Comparison of ENCODE assay signal across 8 cellular contexts in the genomic region with DNA sequence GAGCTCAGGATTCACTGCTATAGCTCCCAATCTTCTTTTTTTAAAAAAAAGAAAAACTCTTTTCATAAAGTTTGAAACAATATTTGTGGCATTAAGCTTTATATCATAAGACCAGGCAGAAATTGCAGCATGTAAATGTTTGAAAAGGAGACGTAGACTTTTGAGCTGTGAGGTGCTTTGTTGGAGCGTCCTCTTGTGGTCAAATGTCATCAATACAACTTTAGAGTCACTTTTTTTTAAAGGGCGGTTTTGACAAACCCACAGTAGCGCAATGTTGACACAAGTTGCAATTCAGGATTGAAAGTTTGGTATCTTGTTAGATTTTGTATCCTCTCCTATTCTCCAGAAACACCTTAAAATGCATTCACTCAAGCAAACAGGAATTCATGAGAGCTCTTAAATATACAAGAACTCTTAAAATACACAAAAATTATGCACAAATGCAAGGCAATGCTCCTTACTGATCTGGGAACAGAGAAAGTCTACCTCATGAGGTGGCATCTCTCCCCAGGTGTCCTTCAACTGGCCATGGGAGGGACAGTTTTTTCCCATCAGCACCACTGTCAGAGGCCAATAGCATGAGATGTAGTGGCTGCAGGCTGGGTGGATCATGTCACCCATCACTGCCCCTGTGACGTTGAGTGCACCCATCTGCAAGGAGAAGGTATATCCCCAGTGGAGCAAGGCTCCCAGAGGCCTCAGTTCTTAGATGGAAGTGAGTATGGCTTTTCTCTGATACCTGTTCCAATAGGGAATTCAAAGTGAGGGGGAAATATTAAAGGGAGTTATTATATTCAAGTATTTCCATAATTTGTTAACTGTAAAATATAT.
DNase-seq lines count a peak whose midpoint lies in the region; ATAC-seq and TF ChIP-seq lines count a peak whose summit lies in the region.

No MANE protein-coding gene starts in this region.

- H3K27ac ChIP-seq in HCT116 (ENCODE audit: low read depth, low read length) (no peak overlapping the region), body of pancreas (no peak overlapping the region)

- intact Hi-C loops in Calu3 (cut with micrococcal nuclease; ENCODE audit: unreplicated experiment) = loop anchor here (1.0 to 10.0 kb wide), 10 partner anchors 112 to 636 kb away; no protein-coding TSS in a partner anchor
- intact Hi-C loops in HCT116 (cut with micrococcal nuclease) = loop anchor here (1.0 to 5.0 kb wide), 6 partner anchors 190 to 795 kb away; no protein-coding TSS in a partner anchor
- intact Hi-C loops in body of pancreas (cut with DNase I) = loop anchor here (10.0 kb wide), 1 partner anchor 592 kb away; no protein-coding TSS in a partner anchor
- intact Hi-C loops in left colon (cut with DNase I, micrococcal nuclease) = no loop called here

- no peaks in the 10 kb centered on the region for H3K9me3 Mint-ChIP-seq in Calu3 (ENCODE audit: low read depth, unreplicated experiment)
- H3K9me3 Mint-ChIP-seq in type B pancreatic cell = no peaks in the 10 kb centered on the region

- H3K4me1 Mint-ChIP-seq in Calu3 (ENCODE audit: low read depth, unreplicated experiment) = no peaks in the 10 kb centered on the region
- no peaks in the 10 kb centered on the region for H3K4me1 Mint-ChIP-seq in type B pancreatic cell (ENCODE audit: unreplicated experiment)

- no peak overlapping the region for H3K4me3 Mint-ChIP-seq in Calu3 (ENCODE audit: low read depth, unreplicated experiment)
- no peak overlapping the region for H3K4me3 Mint-ChIP-seq in type B pancreatic cell

- ATAC-seq in HCT116 (peak; percentile 74), body of pancreas (no peak), left colon (peak; percentile 56), GM21423 (IDR thresholded peaks at IDR 0.05; ENCODE audit: unreplicated experiment) (no peak), GM18858 (IDR thresholded peaks at IDR 0.05; ENCODE audit: unreplicated experiment) (no peak)

- CTCF ChIA-PET in Calu3 (lab: Charles Lee) (interaction anchor here (0.6 to 2.9 kb wide), 15 partner anchors 10 to 636 kb away, joined by 3 to 20 read pairs (median 3); no protein-coding TSS in a partner anchor), HCT116 (lab: Charles Lee) (interaction anchor here (0.7 to 4.7 kb wide), 28 partner anchors 10 to 637 kb away, joined by 3 to 76 read pairs (median 4); partner anchors contain the start of gene BNIP2)

- peak; percentile 87 for TF ChIP-seq CTCF in Calu3 (IDR thresholded peaks at IDR 0.05; ENCODE audit: unreplicated experiment)
- TF ChIP-seq CTCF in HCT116 (IDR thresholded peaks at IDR 0.05 in 2 of 3, conservative IDR thresholded peaks at IDR 0.05 in 1 of 3; ENCODE audit: borderline replicate concordance in 1 of 3, insufficient read depth in 1 of 3, low read depth in 2 of 3, low read length in 2 of 3) = peak; percentile 77 to 96 (median 83)
- peak; percentile 52 to 80 (median 71) for TF ChIP-seq CTCF in body of pancreas (IDR thresholded peaks at IDR 0.05)
- peak; percentile 94 for TF ChIP-seq CTCF in type B pancreatic cell (conservative IDR thresholded peaks at IDR 0.05)

- H3K27ac Mint-ChIP-seq in Calu3 (ENCODE audit: unreplicated experiment) = no peak overlapping the region
- no peak overlapping the region for H3K27ac Mint-ChIP-seq in type B pancreatic cell

- H3K4me3 ChIP-seq in HCT116 (replicated peaks in 1 of 2; ENCODE audit: low read depth in 1 of 2, low read length in 2 of 2) (no peak overlapping the region), body of pancreas (no peak overlapping the region)

- H4K20me1 ChIP-seq in HCT116 (ENCODE audit: insufficient read depth) = peaks cover 5% of the 10 kb centered on the region; the same call in 1 of the 2 replicates

- RAD21 ChIA-PET in HCT116 (lab: Charles Lee; ENCODE audit: low non-redundant PET in 1 of 2, low total read pairs in 2 of 2, uncharacterized antibody in 2 of 2, unreplicated experiment in 2 of 2) = interaction anchor here (0.5 to 2.1 kb wide), 8 partner anchors 162 to 636 kb away, joined by 3 to 6 read pairs (median 4); no protein-coding TSS in a partner anchor

- peaks cover 64% of the 10 kb centered on the region for H3K27me3 Mint-ChIP-seq in Calu3 (ENCODE audit: unreplicated experiment)
- peaks cover 63% of the 10 kb centered on the region for H3K27me3 Mint-ChIP-seq in type B pancreatic cell

- no peaks in the 10 kb centered on the region for H3K36me3 ChIP-seq in HCT116 (ENCODE audit: control insufficient read depth in 1 of 2, insufficient read depth in 2 of 2, low read length in 2 of 2)
- no peaks in the 10 kb centered on the region for H3K36me3 ChIP-seq in body of pancreas (replicated peaks in 1 of 2; ENCODE audit: insufficient read depth in 1 of 2, low read depth in 2 of 2)

- H3K27me3 ChIP-seq in HCT116 (ENCODE audit: insufficient read depth, low read length) (peaks cover 42% of the 10 kb centered on the region), body of pancreas (peaks cover 0 to 10% of the 10 kb centered on the region in 2 donors)

- H3K4me1 ChIP-seq in HCT116 (ENCODE audit: control insufficient read depth in 1 of 2, insufficient read depth in 2 of 2, low read length in 2 of 2) = no peaks in the 10 kb centered on the region
- H3K4me1 ChIP-seq in body of pancreas = no peaks in the 10 kb centered on the region

- H3K9ac ChIP-seq in HCT116 (ENCODE audit: low read length) = no peak overlapping the region

- TF ChIP-seq RAD21 in HCT116 (IDR thresholded peaks at IDR 0.05; ENCODE audit: low read depth) = peak; percentile 91

- POLR2A ChIA-PET in HCT116 (lab: Charles Lee) = no interaction called here

- DNase-seq in Calu3 = peak; percentile 54
- DNase-seq in HCT116 (ENCODE audit: low read depth, low spot score) = peak; percentile 47
- peak; percentile 60 for DNase-seq in NOMO-1 treated with DMSO at 0.1 percent for 48 hours (lab: John Stamatoyannopoulos, UW; ENCODE audit: unreplicated experiment)
- peak in 1 of 4 donors; percentile 38 for DNase-seq in body of pancreas
- no peak for DNase-seq in left colon
- DNase-seq in type B pancreatic cell (ENCODE audit: extremely low spot score, unreplicated experiment) = no peak

- no peak for TF ChIP-seq POLR2A in HCT116 (IDR thresholded peaks at IDR 0.05; ENCODE audit: borderline replicate concordance, extremely low read depth, insufficient read depth, insufficient read length)
- TF ChIP-seq POLR2A in body of pancreas (IDR thresholded peaks at IDR 0.05) = no peak

- H2AFZ ChIP-seq in HCT116 (ENCODE audit: low read depth, low read length, poor library complexity, severe bottlenecking) = peak overlapping the region; percentile 13

- 15 to 20% methylated on average over 5 of the region's 5 CpGs for WGBS in body of pancreas, 2 donors

- BruUV-seq in Calu3 (replicated peaks; lab: Mats Ljungman, UMichigan) (no TSS peak), HCT116 (replicated peaks; lab: Mats Ljungman, UMichigan) (no TSS peak)

- no peaks in the 10 kb centered on the region for H3K9me2 ChIP-seq in HCT116 (ENCODE audit: insufficient read depth)

- H3K9me3 ChIP-seq in HCT116 (ENCODE audit: control insufficient read depth in 1 of 2, insufficient read depth in 1 of 2, low read depth in 1 of 2, low read length in 2 of 2) = no peaks in the 10 kb centered on the region
- H3K9me3 ChIP-seq in body of pancreas = no peaks in the 10 kb centered on the region

- no peaks in the 10 kb centered on the region for H3K79me2 ChIP-seq in HCT116 (ENCODE audit: insufficient read depth, low read length)

- H3K4me2 ChIP-seq in HCT116 (ENCODE audit: low read length) = 0 out of 2 replicates have a peak overlapping the region, but pooled peaks have one; percentile 8

- H3K36me3 Mint-ChIP-seq in Calu3 (ENCODE audit: insufficient read depth, unreplicated experiment) = no peaks in the 10 kb centered on the region
- H3K36me3 Mint-ChIP-seq in type B pancreatic cell = no peaks in the 10 kb centered on the region

TF ChIP-seq in HCT116, 20 proteins besides CTCF, POLR2A, EP300 and RAD21:
- no peak for TF ChIP-seq EGR1 (IDR thresholded peaks at IDR 0.05; ENCODE audit: low read depth)
- TF ChIP-seq REST (IDR thresholded peaks at IDR 0.05; ENCODE audit: low read depth) = no peak
- TF ChIP-seq SP1 (IDR thresholded peaks at IDR 0.05; ENCODE audit: low read depth) = no peak

Comparison
In these comparisons a context has a peak if more than half of its experiments do, and no peak if none do; other contexts are left out.
1. DNase-seq: peak in Calu3 (single experiment), HCT116 (single experiment) and NOMO-1 treated with DMSO at 0.1 percent for 48 hours (single experiment); none in left colon (0 of 2) and type B pancreatic cell (single experiment).
2. ATAC-seq: peak in HCT116 (single experiment) and left colon (single experiment); none in body of pancreas (single experiment), GM21423 (single experiment) and GM18858 (single experiment).
3. intact Hi-C loops: an anchor here in Calu3 (1.0 to 10.0 kb wide), HCT116 (1.0 to 5.0 kb wide) and body of pancreas (10.0 kb wide); none called in left colon.
4. Peak in every context shown above with its lines, with median percentiles within 50 percentile points of each other: CTCF ChIP-seq.